Comparison of ENCODE assay signal across 29 cellular contexts in genomic region chr5:170534941-170535340, GRCh38. TPM values are rescaled to one million over a fixed set of nuclear protein-coding genes. Genes with fewer than 3 reads are reported as not detected.
"Had no signal": no experiment of that assay in that cellular context is flagged by ENCODE, and none has a peak within 500 bp of the region (broad histone marks: within the 10 kb centered on the region; RNA-seq: fewer than 3 reads in every experiment).

No MANE protein-coding gene starts in this region.

- H3K36me3 Mint-ChIP-seq: activated CD4-positive, alpha-beta memory T cell treated with anti-CD3 and anti-CD28 coated beads for 36 hours; activated naive CD4-positive, alpha-beta T cell treated with anti-CD3 and anti-CD28 coated beads, Interleukin-2, amount 10 ng/mL, durations not matched to agents 7 days and 5 days; activated naive CD8-positive, alpha-beta T cell treated with anti-CD3 and anti-CD28 coated beads for 36 hours; T-cell had no signal

- H3K4me3 ChIP-seq: cardiac muscle cell, SK-N-MC had no signal

- H3K27me3 ChIP-seq: brain microvascular endothelial cell, cardiac muscle cell had no signal

- DNase-seq: activated B cell treated with CpG ODN at 0.5 μM for 24 hours; activated CD4-positive, alpha-beta memory T cell treated with anti-CD3 and anti-CD28 coated beads for 36 hours; activated CD4-positive, alpha-beta T cell treated with anti-CD3 and anti-CD28 coated beads for 1 hour; activated CD4-positive, alpha-beta T cell treated with anti-CD3 and anti-CD28 coated beads, Interleukin-2, amount 10 ng/mL, durations not matched to agents 7 days and 5 days; activated gamma-delta T cell treated with Interleukin-2 at 50 U/mL for 16 hours; activated naive CD4-positive, alpha-beta T cell treated with anti-CD3 and anti-CD28 coated beads, Interleukin-2, amount 10 ng/mL, durations not matched to agents 7 days and 5 days; activated naive CD8-positive, alpha-beta T cell treated with anti-CD3 and anti-CD28 coated beads for 36 hours; activated T-cell treated with anti-CD3 and anti-CD28 coated beads, Interleukin-2, amount 50 U/mL, for 72 hours; brain microvascular endothelial cell; IMR-90; Kasumi-1; KBM-7; NCI-H1048; NCI-H146; NCI-H187 treated with DMSO at 0.1 percent for 48 hours; NCI-H2171; NCI-H345; NCI-H510A; NCI-H69; T-cell; T-helper 2 cell; T1000 had no signal

- H3K27ac ChIP-seq: brain microvascular endothelial cell, cardiac muscle cell, SK-N-MC had no signal

- H3K36me3 ChIP-seq: brain microvascular endothelial cell, cardiac muscle cell had no signal

- H3K27ac Mint-ChIP-seq: activated B cell treated with CpG ODN at 0.5 μM for 24 hours; activated CD4-positive, alpha-beta memory T cell treated with anti-CD3 and anti-CD28 coated beads for 36 hours; activated CD4-positive, alpha-beta T cell treated with anti-CD3 and anti-CD28 coated beads, Interleukin-2, amount 10 ng/mL, durations not matched to agents 7 days and 5 days; activated naive CD4-positive, alpha-beta T cell treated with anti-CD3 and anti-CD28 coated beads, Interleukin-2, amount 10 ng/mL, durations not matched to agents 7 days and 5 days; activated naive CD8-positive, alpha-beta T cell treated with anti-CD3 and anti-CD28 coated beads for 36 hours; activated T-cell treated with anti-CD3 and anti-CD28 coated beads, Interleukin-2, amount 50 U/mL, for 72 hours; activated T-helper 2 cell treated with anti-CD3 and anti-CD28 coated beads, Interferon-gamma antibody, Interleukin-2, Interleukin-4, amounts not matched to agents 10 μg/mL and 5 μg/mL and 100 μg/mL, durations not matched to agents 14 hours and 24 hours and 36 hours; T-cell had no signal

- H3K4me1 Mint-ChIP-seq: activated B cell treated with CpG ODN at 0.5 μM for 24 hours; activated CD4-positive, alpha-beta T cell treated with anti-CD3 and anti-CD28 coated beads, Interleukin-2, amount 10 ng/mL, durations not matched to agents 7 days and 5 days; activated naive CD4-positive, alpha-beta T cell treated with anti-CD3 and anti-CD28 coated beads, Interleukin-2, amount 10 ng/mL, durations not matched to agents 7 days and 5 days had no signal

- FAIRE-seq: TTC549 had no signal

- H3K9me3 Mint-ChIP-seq: activated B cell treated with CpG ODN at 0.5 μM for 24 hours; activated CD4-positive, alpha-beta memory T cell treated with anti-CD3 and anti-CD28 coated beads for 36 hours; activated CD4-positive, alpha-beta T cell treated with anti-CD3 and anti-CD28 coated beads, Interleukin-2, amount 10 ng/mL, durations not matched to agents 7 days and 5 days; activated naive CD4-positive, alpha-beta T cell treated with anti-CD3 and anti-CD28 coated beads, Interleukin-2, amount 10 ng/mL, durations not matched to agents 7 days and 5 days; activated naive CD8-positive, alpha-beta T cell treated with anti-CD3 and anti-CD28 coated beads for 36 hours; activated T-cell treated with anti-CD3 and anti-CD28 coated beads, Interleukin-2, amount 50 U/mL, for 72 hours; activated T-helper 2 cell treated with anti-CD3 and anti-CD28 coated beads, Interferon-gamma antibody, Interleukin-2, Interleukin-4, amounts not matched to agents 10 μg/mL and 5 μg/mL and 100 μg/mL, durations not matched to agents 14 hours and 24 hours and 36 hours; T-cell had no signal

- ATAC-seq: activated T-cell treated with anti-CD3 and anti-CD28 coated beads, Interleukin-2, amount 50 U/mL, for 72 hours; Right ventricle myocardium inferior; T-cell had no signal

- H3K4me3 Mint-ChIP-seq: activated B cell treated with CpG ODN at 0.5 μM for 24 hours; activated CD4-positive, alpha-beta memory T cell treated with anti-CD3 and anti-CD28 coated beads for 36 hours; activated CD4-positive, alpha-beta T cell treated with anti-CD3 and anti-CD28 coated beads, Interleukin-2, amount 10 ng/mL, durations not matched to agents 7 days and 5 days; activated naive CD4-positive, alpha-beta T cell treated with anti-CD3 and anti-CD28 coated beads, Interleukin-2, amount 10 ng/mL, durations not matched to agents 7 days and 5 days; activated naive CD8-positive, alpha-beta T cell treated with anti-CD3 and anti-CD28 coated beads for 36 hours; activated T-cell treated with anti-CD3 and anti-CD28 coated beads, Interleukin-2, amount 50 U/mL, for 72 hours; T-cell had no signal

RNA-seq across cellular contexts. Expression of gene KCNIP1, which starts 31.1 kb away (rescaled TPM):
- total RNA-seq: activated B cell treated with CpG ODN at 0.5 μM for 24 hours; activated CD4-positive, alpha-beta memory T cell treated with anti-CD3 and anti-CD28 coated beads for 36 hours; activated CD4-positive, alpha-beta T cell treated with anti-CD3 and anti-CD28 coated beads, Interleukin-2, amount 10 ng/mL, durations not matched to agents 7 days and 5 days; activated CD8-positive, alpha-beta memory T cell treated with anti-CD3 and anti-CD28 coated beads for 36 hours; activated naive CD8-positive, alpha-beta T cell treated with anti-CD3 and anti-CD28 coated beads for 36 hours; activated T-cell treated with anti-CD3 and anti-CD28 coated beads, Interleukin-2, amount 50 U/mL, for 72 hours; activated T-helper 2 cell treated with anti-CD3 and anti-CD28 coated beads, Interferon-gamma antibody, Interleukin-2, Interleukin-4, amounts not matched to agents 10 μg/mL and 5 μg/mL and 100 μg/mL, durations not matched to agents 14 hours and 24 hours and 36 hours; IMR-90; Right ventricle myocardium inferior; RPMI7951; T-cell had no signal
- polyA plus RNA-seq: cardiac muscle cell, IMR-90 had no signal
